Comparison of ENCODE assay signal across 11 cellular contexts in the genomic region with DNA sequence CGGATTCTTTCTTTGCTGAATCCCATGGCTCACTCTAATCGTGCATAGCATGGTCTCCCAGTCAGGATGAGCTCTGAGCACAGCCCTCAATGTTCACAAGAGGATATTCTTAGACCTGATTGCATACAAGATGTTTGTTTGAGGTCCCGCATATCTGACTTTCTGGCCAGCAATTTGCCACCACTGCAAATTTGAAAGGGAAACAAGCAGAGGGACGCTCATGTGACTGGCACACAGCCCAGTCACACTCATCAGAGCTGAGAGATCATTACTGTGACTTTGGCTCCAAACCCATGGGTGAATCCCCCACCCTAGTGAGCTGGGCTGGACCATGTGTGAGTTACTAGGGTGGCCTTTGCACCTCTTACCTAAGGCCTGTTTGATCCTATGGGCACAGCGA. TPM values are rescaled to one million over a fixed set of nuclear protein-coding genes. Genes with fewer than 3 reads are reported as not detected.
DNase-seq lines count a peak whose midpoint lies in the region; ATAC-seq and TF ChIP-seq lines count a peak whose summit lies in the region.
"Had no signal": no experiment of that assay in that cellular context is flagged by ENCODE, and none has a peak within 500 bp of the region (broad histone marks: within the 10 kb centered on the region; RNA-seq: fewer than 3 reads in every experiment).

No MANE protein-coding gene starts in this region.

- H3K27ac ChIP-seq in lung (ENCODE audit: low read depth in 1 of 2, low read length in 1 of 2) = no peak overlapping the region
- H3K27ac ChIP-seq: cardiac muscle cell had no signal

- no peak overlapping the region for H3K4me3 ChIP-seq in lung
- H3K4me3 ChIP-seq: cardiac muscle cell had no signal

- peak; percentile 37 for DNase-seq in AG08396 (ENCODE audit: low spot score)
- peak; percentile 8 for DNase-seq in brain pericyte (ENCODE audit: low read depth, low spot score)
- DNase-seq in lung (ENCODE audit: low spot score) = peak; percentile 44
- DNase-seq in stimulated activated CD4-positive, alpha-beta T cell treated with anti-CD3 and anti-CD28 coated beads, Interleukin-4, amount 100 ng/mL, for 24 hours = no peak
- DNase-seq: NCI-H69 had no signal

- ATAC-seq in HG03342 (IDR thresholded peaks at IDR 0.05; ENCODE audit: unreplicated experiment) = peak; percentile 63
- no peak for ATAC-seq in lung (ENCODE audit: insufficient read depth, low FRiP score)
- no peak for ATAC-seq in GM21447 (IDR thresholded peaks at IDR 0.05; ENCODE audit: unreplicated experiment)
- ATAC-seq in GM18909 (IDR thresholded peaks at IDR 0.05; ENCODE audit: poor library complexity, unreplicated experiment) = no peak
- ATAC-seq in GM18502 (IDR thresholded peaks at IDR 0.05; ENCODE audit: poor library complexity, unreplicated experiment) = no peak

- no peak for TF ChIP-seq CTCF in lung (IDR thresholded peaks at IDR 0.05; ENCODE audit: control extremely low read depth, extremely low read depth)

- WGBS in lung, 2 donors = 33 to 38% methylated on average over 5 of the region's 5 CpGs

- H3K27me3 ChIP-seq in lung (ENCODE audit: control insufficient read depth, insufficient read depth) = no peaks in the 10 kb centered on the region
- H3K27me3 ChIP-seq: cardiac muscle cell had no signal

- no peaks in the 10 kb centered on the region for H3K36me3 ChIP-seq in lung (ENCODE audit: control insufficient read depth in 2 of 2, insufficient read depth in 2 of 2, low read length in 2 of 2)
- H3K36me3 ChIP-seq: cardiac muscle cell had no signal

- peaks cover 0 to 2% of the 10 kb centered on the region in 2 donors for H3K4me1 ChIP-seq in lung (ENCODE audit: control insufficient read depth in 2 of 2, insufficient read depth in 2 of 2, low read length in 2 of 2)

- H3K9me3 ChIP-seq in lung (ENCODE audit: control insufficient read depth in 2 of 2, insufficient read depth in 1 of 2, low read length in 1 of 2) = no peaks in the 10 kb centered on the region

RNA-seq across cellular contexts. Expression of a gene that starts 9.9 kb away (rescaled TPM):
- total RNA-seq in lung = under 1 TPM in 1 of 2 donors, not detected in 1; 0.77 TPM
- not detected for polyA plus RNA-seq in lung
- total RNA-seq: cardiac muscle cell had no signal
- polyA plus RNA-seq: cardiac muscle cell; CD4-positive, CD25-positive, alpha-beta regulatory T cell had no signal

RNA-seq across cellular contexts. Expression of a gene that starts 44.3 kb away (rescaled TPM):
- 1 to 10 TPM in 1 of 2 donors, not detected in 1; 1.0 TPM for total RNA-seq in lung
- polyA plus RNA-seq in lung = under 1 TPM in 1 of 2 donors, not detected in 1; 0.05 TPM
- total RNA-seq: cardiac muscle cell had no signal
- polyA plus RNA-seq: cardiac muscle cell had no signal
